19 cellular contexts compared by ENCODE assay signal in genomic region chr2:208204166-208204565, GRCh38. TPM values are rescaled to one million over a fixed set of nuclear protein-coding genes. Genes with fewer than 3 reads are reported as not detected.
DNase-seq lines count a peak whose midpoint lies in the region; ATAC-seq and TF ChIP-seq lines count a peak whose summit lies in the region.
"Had no signal": no experiment of that assay in that cellular context is flagged by ENCODE, and none has a peak within 500 bp of the region (broad histone marks: within the 10 kb centered on the region; RNA-seq: fewer than 3 reads in every experiment).

No MANE protein-coding gene starts in this region.

- H3K4me3 Mint-ChIP-seq in T-helper 17 cell, result no peak overlapping the region
- no peak overlapping the region for H3K4me3 Mint-ChIP-seq in neural progenitor cell
- H3K4me3 Mint-ChIP-seq: CD4-positive, alpha-beta T cell; H9 had no signal

- H3K4me1 Mint-ChIP-seq in T-helper 17 cell (peaks cover 4% of the 10 kb centered on the region), neural progenitor cell (peaks cover 8% of the 10 kb centered on the region)

- H3K4me1 ChIP-seq in neural progenitor cell, result peaks cover 12% of the 10 kb centered on the region
- no peaks in the 10 kb centered on the region for H3K4me1 ChIP-seq in HAP-1
- H3K4me1 ChIP-seq: A549, Caco-2 had no signal

- no peak for TF ChIP-seq CTCF in neural progenitor cell (IDR thresholded peaks at IDR 0.05)

- in situ Hi-C loops in HAP-1 (cut with MboI; ENCODE audit: low sequenced_read_pairs), result no loop called here

- H3K9ac ChIP-seq in neural progenitor cell, result no peak overlapping the region

- H3K27me3 Mint-ChIP-seq in T-helper 17 cell, result peaks cover 12% of the 10 kb centered on the region
- peaks cover 1% of the 10 kb centered on the region for H3K27me3 Mint-ChIP-seq in neural progenitor cell (ENCODE audit: insufficient read depth, low read depth)
- H3K27me3 Mint-ChIP-seq: CD4-positive, alpha-beta T cell had no signal

- no peak for ATAC-seq in activated naive CD4-positive, alpha-beta T cell treated with anti-CD3 and anti-CD28 coated beads, Interleukin-2, amount 50 U/mL, for 72 hours
- ATAC-seq in T-helper 17 cell, result no peak
- ATAC-seq: A549 had no signal

- H3K9me3 Mint-ChIP-seq in activated naive CD4-positive, alpha-beta T cell treated with anti-CD3 and anti-CD28 coated beads, Interleukin-2, amount 50 U/mL, for 72 hours, result no peaks in the 10 kb centered on the region
- H3K9me3 Mint-ChIP-seq in neural progenitor cell, result peaks cover under 1% of the 10 kb centered on the region
- H3K9me3 Mint-ChIP-seq: CD4-positive, alpha-beta T cell; H9 had no signal

- H3F3A ChIP-seq in neural progenitor cell (ENCODE audit: low read depth), result no peaks in the 10 kb centered on the region

- no peak overlapping the region for H3K27ac ChIP-seq in neural progenitor cell
- H3K27ac ChIP-seq: 22Rv1, A549, C4-2B, HL-60 had no signal

- no peaks in the 10 kb centered on the region for H4K20me1 ChIP-seq in neural progenitor cell (ENCODE audit: low read depth)

- peak overlapping the region; percentile 28 for H2AFZ ChIP-seq in neural progenitor cell (replicated peaks)

- DNase-seq in activated naive CD4-positive, alpha-beta T cell treated with anti-CD3 and anti-CD28 coated beads, Interleukin-2, amount 50 U/mL, for 72 hours (ENCODE audit: low spot score in 2 of 2), result no peak
- no peak for DNase-seq in activated naive CD4-positive, alpha-beta T cell treated with Interleukin-2 at 50 U/mL for 16 hours
- DNase-seq in T-helper 17 cell (no peak), neural progenitor cell (ENCODE audit: low spot score) (no peak), HAP-1 (ENCODE audit: low spot score in 2 of 2) (no peak), NCI-H2081 treated with DMSO at 0.1 percent for 48 hours (lab: John Stamatoyannopoulos, UW) (no peak), NCI-H2029 treated with DMSO at 0.1 percent for 48 hours (lab: John Stamatoyannopoulos, UW) (no peak)
- DNase-seq: AML-193; Caco-2; CD4-positive, alpha-beta T cell; GDM1; H9 had no signal

- H3K4me3 ChIP-seq in neural progenitor cell (no peak overlapping the region), HAP-1 (no peak overlapping the region)
- H3K4me3 ChIP-seq: A549 had no signal

- no peaks in the 10 kb centered on the region for H3K36me3 Mint-ChIP-seq in activated naive CD4-positive, alpha-beta T cell treated with anti-CD3 and anti-CD28 coated beads, Interleukin-2, amount 50 U/mL, for 72 hours
- H3K36me3 Mint-ChIP-seq in T-helper 17 cell (ENCODE audit: low read depth) (no peaks in the 10 kb centered on the region), neural progenitor cell (no peaks in the 10 kb centered on the region)

- H3K27me3 ChIP-seq in neural progenitor cell, result no peaks in the 10 kb centered on the region
- H3K27me3 ChIP-seq in HAP-1 (ENCODE audit: low read depth), result no peaks in the 10 kb centered on the region

- H3K4me2 ChIP-seq in neural progenitor cell, result no peak overlapping the region
- H3K4me2 ChIP-seq: A549 had no signal

- H3K79me2 ChIP-seq in neural progenitor cell (ENCODE audit: low read depth), result no peaks in the 10 kb centered on the region

- H3K27ac Mint-ChIP-seq in activated naive CD4-positive, alpha-beta T cell treated with anti-CD3 and anti-CD28 coated beads, Interleukin-2, amount 50 U/mL, for 72 hours, result peak overlapping the region; percentile 18 to 29
- H3K27ac Mint-ChIP-seq in T-helper 17 cell, result peak overlapping the region; percentile 29
- H3K27ac Mint-ChIP-seq in neural progenitor cell, result no peak overlapping the region
- H3K27ac Mint-ChIP-seq: CD4-positive, alpha-beta T cell; H9 had no signal

- H3K9me3 ChIP-seq in T-helper 17 cell (ENCODE audit: control insufficient read depth, low read length, poor library complexity, severe bottlenecking) (no peaks in the 10 kb centered on the region), neural progenitor cell (ENCODE audit: low read depth) (no peaks in the 10 kb centered on the region), HAP-1 (no peaks in the 10 kb centered on the region)
- H3K9me3 ChIP-seq: A549, Caco-2 had no signal

- H3K36me3 ChIP-seq in neural progenitor cell (no peaks in the 10 kb centered on the region), HAP-1 (replicated peaks) (no peaks in the 10 kb centered on the region)

RNA-seq across cellular contexts. Expression of gene C2orf80, which starts 14.3 kb away (rescaled TPM):
- not detected for total RNA-seq in activated naive CD4-positive, alpha-beta T cell treated with anti-CD3 and anti-CD28 coated beads, Interleukin-2, amount 50 U/mL, for 72 hours
- total RNA-seq in T-helper 17 cell (not detected), neural progenitor cell (ENCODE audit: low replicate concordance) (0.81 TPM in 1 of 2 replicates, not detected in the other)
- total RNA-seq: Caco-2; CD4-positive, alpha-beta T cell; Daoy; H9; HT1080 had no signal

RNA-seq across cellular contexts. Expression of gene CRYGA, which starts 40.8 kb away (rescaled TPM):
- not detected for total RNA-seq in activated naive CD4-positive, alpha-beta T cell treated with anti-CD3 and anti-CD28 coated beads, Interleukin-2, amount 50 U/mL, for 72 hours
- total RNA-seq in T-helper 17 cell (not detected), neural progenitor cell (ENCODE audit: low replicate concordance) (not detected in 2 replicates)
- total RNA-seq: Caco-2; CD4-positive, alpha-beta T cell; Daoy; H1; H9; HT1080 had no signal

RNA-seq across cellular contexts. Expression of gene IDH1, which starts 50.7 kb away (rescaled TPM):
- 10 to 100 TPM; 16.9 to 19.4 TPM for total RNA-seq in activated naive CD4-positive, alpha-beta T cell treated with anti-CD3 and anti-CD28 coated beads, Interleukin-2, amount 50 U/mL, for 72 hours
- total RNA-seq in T-helper 17 cell, result 1 to 10 TPM; 3.5 to 5.8 TPM
- total RNA-seq in neural progenitor cell (ENCODE audit: low replicate concordance), result 236 and 308 TPM in 2 replicates

RNA-seq across cellular contexts. Expression of gene CRYGB, which starts 58.2 kb away (rescaled TPM):
- not detected for total RNA-seq in activated naive CD4-positive, alpha-beta T cell treated with anti-CD3 and anti-CD28 coated beads, Interleukin-2, amount 50 U/mL, for 72 hours
- total RNA-seq in T-helper 17 cell (not detected), neural progenitor cell (ENCODE audit: low replicate concordance) (0.65 TPM in 1 of 2 replicates, not detected in the other)
- total RNA-seq: Caco-2; CD4-positive, alpha-beta T cell; Daoy; H1; H9; HT1080 had no signal

Comparison
In these comparisons a context has a peak if more than half of its experiments do, and no peak if none do; other contexts are left out.
1. RNA of gene IDH1, which starts 50.7 kb away (total RNA-seq): 236 to 308 TPM in neural progenitor cell; 16.9 to 19.4 TPM in activated naive CD4-positive, alpha-beta T cell treated with anti-CD3 and anti-CD28 coated beads, Interleukin-2, amount 50 U/mL, for 72 hours and 3.5 to 5.8 TPM in T-helper 17 cell; every median in the first group is over 10 times any median in the second.